Comparison of ENCODE assay signal across 21 cellular contexts in the genomic region with DNA sequence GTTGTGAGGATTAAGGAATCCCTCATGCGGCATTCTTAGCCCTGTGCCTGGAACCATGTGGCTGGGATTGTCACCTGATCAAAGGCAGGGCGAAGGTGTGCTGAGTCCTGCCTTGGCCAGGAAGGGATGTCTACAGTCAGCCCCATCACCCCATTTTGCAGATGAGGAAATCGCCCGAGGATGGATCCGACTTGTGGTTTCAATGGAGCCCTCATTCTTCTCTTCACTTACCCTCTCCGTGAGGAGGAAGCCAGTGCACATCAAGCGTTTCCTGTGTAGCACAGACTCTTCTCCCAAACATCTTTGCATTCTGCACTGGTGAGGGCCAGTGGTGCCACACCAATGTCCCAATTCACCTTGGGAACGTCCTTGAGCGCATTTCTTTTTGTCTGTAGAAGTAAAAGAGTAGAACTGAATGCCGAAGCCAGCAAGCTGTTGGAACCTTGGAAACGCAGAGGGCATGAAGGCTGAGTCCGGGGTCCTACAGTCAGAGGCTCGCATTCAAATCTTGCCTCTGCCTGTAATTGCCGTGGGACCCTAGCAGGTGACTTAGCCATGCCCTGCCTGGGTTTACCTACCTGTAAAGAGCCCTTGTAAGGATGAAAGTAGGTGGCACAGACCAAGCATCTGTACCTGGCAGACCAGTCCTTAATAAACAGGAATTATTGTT.
DNase-seq lines count a peak whose midpoint lies in the region; ATAC-seq lines count a peak whose summit lies in the region.
"Had no signal": no experiment of that assay in that cellular context is flagged by ENCODE, and none has a peak within 500 bp of the region (broad histone marks: within the 10 kb centered on the region; RNA-seq: fewer than 3 reads in every experiment).

No MANE protein-coding gene starts in this region.

- H3K36me3 Mint-ChIP-seq in activated naive CD4-positive, alpha-beta T cell treated with anti-CD3 and anti-CD28 coated beads for 36 hours (ENCODE audit: low read depth) = no peaks in the 10 kb centered on the region
- H3K36me3 Mint-ChIP-seq in stimulated activated memory B cell treated with anti-CD40 and anti-IgM and Interleukin-4, amounts not matched to agents 10 μg/mL and 1 μg/mL and 100 μg/mL, for 72 hours = no peaks in the 10 kb centered on the region
- H3K36me3 Mint-ChIP-seq: brain; CD8-positive, alpha-beta memory T cell had no signal

- DNase-seq in activated naive CD4-positive, alpha-beta T cell treated with anti-CD3 and anti-CD28 coated beads for 36 hours = no peak
- DNase-seq in activated naive CD4-positive, alpha-beta T cell treated with Interleukin-2 at 50 U/mL for 16 hours = no peak
- DNase-seq in NOMO-1 treated with DMSO at 0.1 percent for 48 hours (lab: John Stamatoyannopoulos, UW; ENCODE audit: unreplicated experiment) (peak; percentile 57), islet precursor cell (peak; percentile 38), GOT3 (lab: John Stamatoyannopoulos, UW) (no peak), cerebellum (ENCODE audit: low spot score) (no peak)
- DNase-seq: activated CD8-positive, alpha-beta memory T cell treated with anti-CD3 and anti-CD28 coated beads, Interleukin-2, amount 50 U/mL, for 48 hours; activated naive CD4-positive, alpha-beta T cell treated with anti-CD3 and anti-CD28 coated beads, Interleukin-2, amount 50 U/mL, for 16 hours; CD8-positive, alpha-beta memory T cell; dorsolateral prefrontal cortex; glutamatergic neuron; MG63; NCI-H1930; NCI-H446 treated with DMSO at 0.1 percent for 48 hours; SHP77; uterus had no signal

- CTCF ChIA-PET in activated naive CD4-positive, alpha-beta T cell treated with anti-CD3 and anti-CD28 coated beads for 36 hours (lab: Charles Lee) = interaction anchor here (0.8 to 4.4 kb wide), 2 partner anchors 50 to 139 kb away, joined by 3 to 24 read pairs; no protein-coding TSS in a partner anchor

- H3K4me3 Mint-ChIP-seq in activated naive CD4-positive, alpha-beta T cell treated with anti-CD3 and anti-CD28 coated beads for 36 hours = peak overlapping the region; percentile 37
- peak overlapping the region; percentile 45 for H3K4me3 Mint-ChIP-seq in stimulated activated memory B cell treated with anti-CD40 and anti-IgM and Interleukin-4, amounts not matched to agents 10 μg/mL and 1 μg/mL and 100 μg/mL, for 72 hours
- H3K4me3 Mint-ChIP-seq: brain; T-helper 1 cell treated with Interleukin-12 subunit alpha and Interleukin-12 subunit beta and Interleukin-4 antibody, amounts not matched to agents 30 μg/mL and 1 μg/mL, for 36 hours had no signal

- H3K4me1 Mint-ChIP-seq in activated naive CD4-positive, alpha-beta T cell treated with anti-CD3 and anti-CD28 coated beads for 36 hours (ENCODE audit: low read depth) = peaks cover 59% of the 10 kb centered on the region
- peaks cover 81% of the 10 kb centered on the region for H3K4me1 Mint-ChIP-seq in stimulated activated memory B cell treated with anti-CD40 and anti-IgM and Interleukin-4, amounts not matched to agents 10 μg/mL and 1 μg/mL and 100 μg/mL, for 72 hours

- H3K27me3 Mint-ChIP-seq in activated naive CD4-positive, alpha-beta T cell treated with anti-CD3 and anti-CD28 coated beads for 36 hours (ENCODE audit: low read depth) = peaks cover 6% of the 10 kb centered on the region
- no peaks in the 10 kb centered on the region for H3K27me3 Mint-ChIP-seq in stimulated activated memory B cell treated with anti-CD40 and anti-IgM and Interleukin-4, amounts not matched to agents 10 μg/mL and 1 μg/mL and 100 μg/mL, for 72 hours

- no peaks in the 10 kb centered on the region for H3K9me3 Mint-ChIP-seq in activated naive CD4-positive, alpha-beta T cell treated with anti-CD3 and anti-CD28 coated beads for 36 hours
- no peaks in the 10 kb centered on the region for H3K9me3 Mint-ChIP-seq in stimulated activated memory B cell treated with anti-CD40 and anti-IgM and Interleukin-4, amounts not matched to agents 10 μg/mL and 1 μg/mL and 100 μg/mL, for 72 hours
- H3K9me3 Mint-ChIP-seq: brain; CD8-positive, alpha-beta memory T cell; T-helper 1 cell treated with Interleukin-12 subunit alpha and Interleukin-12 subunit beta and Interleukin-4 antibody, amounts not matched to agents 30 μg/mL and 1 μg/mL, for 36 hours had no signal

- intact Hi-C loops in activated naive CD4-positive, alpha-beta T cell treated with anti-CD3 and anti-CD28 coated beads for 36 hours (cut with micrococcal nuclease) = no loop called here

- peak overlapping the region; percentile 96 for H3K27ac Mint-ChIP-seq in activated naive CD4-positive, alpha-beta T cell treated with anti-CD3 and anti-CD28 coated beads for 36 hours
- peak overlapping the region; percentile 85 for H3K27ac Mint-ChIP-seq in stimulated activated memory B cell treated with anti-CD40 and anti-IgM and Interleukin-4, amounts not matched to agents 10 μg/mL and 1 μg/mL and 100 μg/mL, for 72 hours
- H3K27ac Mint-ChIP-seq: brain; T-helper 1 cell treated with Interleukin-12 subunit alpha and Interleukin-12 subunit beta and Interleukin-4 antibody, amounts not matched to agents 30 μg/mL and 1 μg/mL, for 36 hours had no signal

- no peak for ATAC-seq in stimulated activated memory B cell treated with anti-CD40 and anti-IgM and Interleukin-4, amounts not matched to agents 10 μg/mL and 1 μg/mL and 100 μg/mL, for 72 hours
- ATAC-seq in HG02852 (IDR thresholded peaks at IDR 0.05; ENCODE audit: unreplicated experiment) = no peak
- ATAC-seq: activated CD4-positive, CD25-positive, alpha-beta regulatory T cell treated with anti-CD3 and anti-CD28 coated beads, Interleukin-2, amount 50 U/mL, for 24 hours had no signal

Comparison
In these comparisons a context has a peak if more than half of its experiments do, and no peak if none do; other contexts are left out.
1. DNase-seq: peak in NOMO-1 treated with DMSO at 0.1 percent for 48 hours (single experiment) and islet precursor cell (single experiment); none in activated naive CD4-positive, alpha-beta T cell treated with anti-CD3 and anti-CD28 coated beads for 36 hours (single experiment), activated naive CD4-positive, alpha-beta T cell treated with Interleukin-2 at 50 U/mL for 16 hours (single experiment), GOT3 (single experiment) and cerebellum (single experiment).